Comparison of ENCODE assay signal across 9 cellular contexts in genomic region chr11:75597636-75598035, GRCh38. TPM values are rescaled to one million over a fixed set of nuclear protein-coding genes. Genes with fewer than 3 reads are reported as not detected.
A peak's percentile ranks its signal among the peaks of the same experiment; 100 is the strongest.
DNase-seq lines count a peak whose midpoint lies in the region; ATAC-seq and TF ChIP-seq lines count a peak whose summit lies in the region.
"Had no signal": no experiment of that assay in that cellular context is flagged by ENCODE, and none has a peak within 500 bp of the region (broad histone marks: within the 10 kb centered on the region; RNA-seq: fewer than 3 reads in every experiment).

No MANE protein-coding gene starts in this region.

- no peak overlapping the region for H3K4me3 ChIP-seq in RWPE2 (ENCODE audit: severe bottlenecking)

- TF ChIP-seq CTCF in RWPE2 (IDR thresholded peaks at IDR 0.05; ENCODE audit: poor library complexity, severe bottlenecking) (peak; percentile 65), omental fat pad (IDR thresholded peaks at IDR 0.05) (no peak)

- H3K4me1 ChIP-seq in RWPE2 (ENCODE audit: insufficient read depth, poor library complexity, severe bottlenecking) = no peaks in the 10 kb centered on the region

- no peak overlapping the region for H3K27ac ChIP-seq in RWPE2 (ENCODE audit: poor library complexity, severe bottlenecking)

- DNase-seq in ELF-1 (ENCODE audit: low read depth, low spot score) (peak; percentile 76), KBM-7 (peak; percentile 56), RWPE2 (ENCODE audit: low spot score) (no peak), left ventricle myocardium superior (no peak), omental fat pad (ENCODE audit: low spot score) (no peak)
- DNase-seq: left cardiac atrium had no signal

- H3K36me3 ChIP-seq in RWPE2 (ENCODE audit: low read depth) = no peaks in the 10 kb centered on the region

- no peaks in the 10 kb centered on the region for H3K27me3 ChIP-seq in RWPE2 (ENCODE audit: insufficient read depth, poor library complexity, severe bottlenecking)

- ATAC-seq in RWPE2 (ENCODE audit: low read depth) (peak; percentile 57; the same call in 1 of the 3 replicates), left ventricle myocardium superior (peak; percentile 38), GM18861 (IDR thresholded peaks at IDR 0.05; ENCODE audit: unreplicated experiment) (no peak), omental fat pad (ENCODE audit: low FRiP score) (no peak), GM18909 (IDR thresholded peaks at IDR 0.05; ENCODE audit: poor library complexity, unreplicated experiment) (no peak), GM21723 (IDR thresholded peaks at IDR 0.05; ENCODE audit: unreplicated experiment) (no peak)

- in situ Hi-C loops in KBM-7 (cut with MboI; ENCODE audit: low pct_unique_long_range_greater_than_20kb, low sequenced_read_pairs) = no loop called here

- intact Hi-C loops in left ventricle myocardium superior (cut with micrococcal nuclease) = no loop called here

- no peaks in the 10 kb centered on the region for H3K9me3 ChIP-seq in RWPE2 (ENCODE audit: severe bottlenecking)

RNA-seq across cellular contexts. Expression of gene SERPINH1, which starts 35.6 kb away (rescaled TPM):
- total RNA-seq in left ventricle myocardium superior = 58.5 TPM
- total RNA-seq in omental fat pad = 100 to 1,000 TPM; 307 to 804 (median 482) TPM

Comparison
In these comparisons a context has a peak if more than half of its experiments do, and no peak if none do; other contexts are left out.
1. DNase-seq: peak in ELF-1 (single experiment) and KBM-7 (single experiment); none in RWPE2 (single experiment), left ventricle myocardium superior (single experiment) and omental fat pad (single experiment).
2. ATAC-seq: peak in RWPE2 (single experiment) and left ventricle myocardium superior (single experiment); none in GM18861 (single experiment), omental fat pad (single experiment), GM18909 (single experiment) and GM21723 (single experiment).